ENCODE assay signal across 25 cellular contexts in the genomic region with DNA sequence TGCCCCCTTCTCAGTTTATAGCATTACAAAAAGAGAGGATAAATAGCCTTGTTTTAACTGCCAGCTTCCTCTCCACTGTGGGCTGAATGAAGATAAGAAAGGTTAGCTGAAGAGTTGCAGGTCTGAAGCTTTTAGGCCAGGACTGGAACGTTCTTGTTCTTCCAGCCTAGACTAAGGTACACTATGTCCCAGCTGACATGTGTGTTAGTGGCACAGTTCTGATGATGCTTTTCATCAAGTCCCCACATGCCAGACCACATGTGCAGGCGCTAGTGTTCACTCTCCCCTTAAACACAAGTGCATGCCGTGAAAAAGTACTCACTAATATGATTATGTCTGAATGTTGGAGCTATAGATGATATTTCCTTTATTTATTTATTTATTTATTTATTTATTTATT. TPM values are rescaled to one million over a fixed set of nuclear protein-coding genes. Genes with fewer than 3 reads are reported as not detected.
"Had no signal": no experiment of that assay in that cellular context is flagged by ENCODE, and none has a peak within 500 bp of the region (broad histone marks: within the 10 kb centered on the region; RNA-seq: fewer than 3 reads in every experiment).

No MANE protein-coding gene starts in this region.

- H3K27ac ChIP-seq: epithelial cell of prostate, esophagus muscularis mucosa, gastroesophageal sphincter, pancreas, spleen, tibial nerve had no signal

- H3K4me1 ChIP-seq: esophagus muscularis mucosa, gastroesophageal sphincter, pancreas, spleen had no signal

- H3K9me3 Mint-ChIP-seq: central memory CD8-positive, alpha-beta T cell; naive B cell; nephron; stimulated activated memory B cell treated with anti-CD40 and anti-IgM and Interleukin-4, amounts not matched to agents 10 μg/mL and 1 μg/mL and 100 μg/mL, for 72 hours; stimulated activated naive CD8-positive, alpha-beta T cell treated with anti-CD3 and anti-CD28 coated beads, Interleukin-15, Interleukin-2, amounts not matched to agents 100 ng/mL and 50 ng/mL, for 24 hours had no signal

- FAIRE-seq: endometrium, pancreas had no signal

- H3K4me3 Mint-ChIP-seq: central memory CD8-positive, alpha-beta T cell; naive B cell; stimulated activated memory B cell treated with anti-CD40 and anti-IgM and Interleukin-4, amounts not matched to agents 10 μg/mL and 1 μg/mL and 100 μg/mL, for 72 hours; stimulated activated naive CD8-positive, alpha-beta T cell treated with anti-CD3 and anti-CD28 coated beads, Interleukin-15, Interleukin-2, amounts not matched to agents 100 ng/mL and 50 ng/mL, for 24 hours had no signal

- H3K27me3 Mint-ChIP-seq: progenitor cell of endocrine pancreas; stimulated activated naive CD8-positive, alpha-beta T cell treated with anti-CD3 and anti-CD28 coated beads, Interleukin-15, Interleukin-2, amounts not matched to agents 100 ng/mL and 50 ng/mL, for 24 hours had no signal

- H3K36me3 Mint-ChIP-seq: naive B cell; stimulated activated memory B cell treated with anti-CD40 and anti-IgM and Interleukin-4, amounts not matched to agents 10 μg/mL and 1 μg/mL and 100 μg/mL, for 72 hours had no signal

- ATAC-seq: gastroesophageal sphincter; left lobe of liver; pancreas; sciatic nerve; stimulated activated memory B cell treated with anti-CD40 and anti-IgM and Interleukin-4, amounts not matched to agents 10 μg/mL and 1 μg/mL and 100 μg/mL, for 72 hours had no signal

- H3K27me3 ChIP-seq: esophagus muscularis mucosa, gastroesophageal sphincter, pancreas, spleen, tibial nerve had no signal

- H3K4me3 ChIP-seq: esophagus muscularis mucosa, gastroesophageal sphincter, lung, pancreas, spleen, tibial nerve had no signal

- DNase-seq: effector memory CD4-positive, alpha-beta T cell; hippocampal formation; kidney glomerular epithelial cell; mesenchymal stem cell; naive B cell; occipital lobe; pancreas; spleen; stimulated activated CD4-positive, alpha-beta T cell treated with anti-CD3 and anti-CD28 coated beads, Interleukin-15, amount 100 ng/mL, for 24 hours; stimulated activated CD4-positive, alpha-beta T cell treated with anti-CD3 and anti-CD28 coated beads, Interleukin-1b, Interleukin-23, amount 100 ng/mL, for 48 hours; stimulated activated CD4-positive, alpha-beta T cell treated with anti-CD3 and anti-CD28 coated beads, Interleukin-4, amount 100 ng/mL, for 24 hours had no signal

- H3K9me3 ChIP-seq: esophagus muscularis mucosa, gastroesophageal sphincter, pancreas, spleen, tibial nerve had no signal

- H3K27ac Mint-ChIP-seq: naive B cell; nephron; progenitor cell of endocrine pancreas; stimulated activated memory B cell treated with anti-CD40 and anti-IgM and Interleukin-4, amounts not matched to agents 10 μg/mL and 1 μg/mL and 100 μg/mL, for 72 hours; stimulated activated naive CD8-positive, alpha-beta T cell treated with anti-CD3 and anti-CD28 coated beads, Interleukin-15, Interleukin-2, amounts not matched to agents 100 ng/mL and 50 ng/mL, for 24 hours had no signal

- H3K4me1 Mint-ChIP-seq: central memory CD8-positive, alpha-beta T cell; naive B cell; stimulated activated memory B cell treated with anti-CD40 and anti-IgM and Interleukin-4, amounts not matched to agents 10 μg/mL and 1 μg/mL and 100 μg/mL, for 72 hours had no signal

RNA-seq across cellular contexts. Expression of a gene that starts 54.1 kb away (rescaled TPM):
- total RNA-seq: left lobe of liver, skeletal muscle tissue had no signal
